8 cellular contexts compared by ENCODE assay signal in the genomic region with DNA sequence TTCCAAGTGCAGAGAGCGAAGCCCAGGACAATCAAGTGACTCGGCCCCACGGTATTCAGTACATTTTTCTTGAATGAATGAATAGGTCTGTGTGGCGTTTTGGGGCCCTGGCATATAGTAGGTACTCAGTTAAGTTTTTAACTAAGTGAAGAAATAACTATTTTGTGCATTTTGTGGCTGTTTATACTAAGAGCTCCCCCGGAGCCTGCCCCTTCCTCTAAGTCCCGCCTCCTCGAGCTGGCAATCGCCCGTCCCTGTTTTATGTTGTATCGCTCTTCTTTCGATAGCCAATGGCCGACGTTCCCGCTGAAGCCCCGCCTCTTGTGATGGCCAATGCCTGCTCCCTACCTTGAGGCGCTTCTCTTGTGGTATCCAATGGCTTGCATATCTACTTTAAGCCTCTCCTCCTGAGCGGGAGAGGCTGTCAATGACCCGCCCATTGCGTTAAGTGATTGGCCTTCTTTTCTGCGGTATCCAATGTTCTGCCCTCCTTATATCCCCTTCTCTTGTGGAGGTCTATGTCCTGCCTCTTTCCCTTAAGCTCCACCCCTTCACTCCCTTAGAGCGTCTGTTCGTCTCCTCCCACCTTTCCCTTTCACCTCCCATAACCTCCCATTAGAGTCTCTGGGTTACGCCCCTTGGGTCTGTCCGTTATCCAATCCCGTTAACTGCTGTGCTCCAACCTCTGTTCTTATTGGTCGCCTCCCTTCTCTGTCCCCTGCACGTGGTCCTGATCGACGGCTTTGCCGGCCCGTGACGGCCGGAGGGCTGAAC.
DNase-seq lines count a peak whose midpoint lies in the region; ATAC-seq lines count a peak whose summit lies in the region.

No MANE protein-coding gene starts in this region.

- H3K9me3 Mint-ChIP-seq in memory B cell, result no peaks in the 10 kb centered on the region

- peaks cover 3% of the 10 kb centered on the region for H3K36me3 Mint-ChIP-seq in memory B cell

- no peaks in the 10 kb centered on the region for H3K27me3 Mint-ChIP-seq in memory B cell

- no peaks in the 10 kb centered on the region for H3K9me3 ChIP-seq in endocrine pancreas (ENCODE audit: control insufficient read depth, low read length)

- DNase-seq in CMK (ENCODE audit: low read depth) (peak; percentile 100), HS-5 (ENCODE audit: low read depth) (peak; percentile 100), NK-92 (lab: John Stamatoyannopoulos, UW; ENCODE audit: unreplicated experiment) (peak; percentile 97), memory B cell (ENCODE audit: low spot score in 2 of 2) (peak; percentile 86 to 95)
- peak; percentile 95 for DNase-seq in activated CD8-positive, alpha-beta memory T cell treated with anti-CD3 and anti-CD28 coated beads for 24 hours
- peak; percentile 92 for DNase-seq in stimulated activated CD8-positive, alpha-beta memory T cell treated with anti-CD3 and anti-CD28 coated beads, Interleukin-12 subunit alpha, Interleukin-12 subunit beta, amount 100 ng/mL, for 1 hour (ENCODE audit: low read depth)

- no peaks in the 10 kb centered on the region for H3K36me3 ChIP-seq in endocrine pancreas (ENCODE audit: control insufficient read depth, insufficient read depth, low read length)

- H3K4me3 Mint-ChIP-seq in memory B cell, result no peak overlapping the region

- no peaks in the 10 kb centered on the region for H3K4me1 ChIP-seq in endocrine pancreas (ENCODE audit: control insufficient read depth, insufficient read depth, low read length)

- peak overlapping the region; percentile 48 for H3K9ac ChIP-seq in endocrine pancreas (ENCODE audit: control insufficient read depth, insufficient read depth, low read length)

- no peak overlapping the region for H3K27ac Mint-ChIP-seq in memory B cell

- ATAC-seq in GM21360 (IDR thresholded peaks at IDR 0.05; ENCODE audit: unreplicated experiment) (peak; percentile 80), memory B cell (ENCODE audit: low read depth) (peak; percentile 80)

- peak overlapping the region; percentile 57 for H3K4me3 ChIP-seq in endocrine pancreas (ENCODE audit: control insufficient read depth, insufficient read depth, low read length)

- H3K4me1 Mint-ChIP-seq in memory B cell, result peaks cover 16% of the 10 kb centered on the region

- no peaks in the 10 kb centered on the region for H3K27me3 ChIP-seq in endocrine pancreas (ENCODE audit: control insufficient read depth, insufficient read depth, low read length)

Comparison
In these comparisons a context has a peak if more than half of its experiments do, and no peak if none do; other contexts are left out.
1. Peak in every context shown above with its lines: DNase-seq, ATAC-seq and H3K4me3 ChIP-seq.